34 cellular contexts compared by ENCODE assay signal in genomic region chr1:115888976-115889375, GRCh38. TPM values are rescaled to one million over a fixed set of nuclear protein-coding genes. Genes with fewer than 3 reads are reported as not detected.
"Had no signal": no experiment of that assay in that cellular context is flagged by ENCODE, and none has a peak within 500 bp of the region (broad histone marks: within the 10 kb centered on the region; RNA-seq: fewer than 3 reads in every experiment).

No MANE protein-coding gene starts in this region.

- H3K79me2 ChIP-seq: parathyroid adenoma had no signal

- H3K36me3 Mint-ChIP-seq: natural killer cell; neural progenitor cell; stimulated activated memory B cell treated with anti-CD40 and anti-IgM and Interleukin-4, amounts not matched to agents 10 μg/mL and 1 μg/mL and 100 μg/mL, for 72 hours; type B pancreatic cell had no signal

- H3K9me3 Mint-ChIP-seq: natural killer cell; nephron; neural progenitor cell; stimulated activated memory B cell treated with anti-CD40 and anti-IgM and Interleukin-4, amounts not matched to agents 10 μg/mL and 1 μg/mL and 100 μg/mL, for 72 hours; stimulated activated naive CD8-positive, alpha-beta T cell treated with anti-CD3 and anti-CD28 coated beads, Interleukin-15, amount 100 ng/mL, for 72 hours had no signal

- H3K9me3 ChIP-seq: ovary, psoas muscle, right lobe of liver, sigmoid colon, spleen, suprapubic skin, testis, tibial artery, transverse colon, upper lobe of right lung, uterus had no signal

- H3K27ac ChIP-seq: neural progenitor cell, ovary, parathyroid adenoma, psoas muscle, right lobe of liver, sigmoid colon, spleen, suprapubic skin, testis, tibial artery, transverse colon, upper lobe of right lung, uterus had no signal

- H3K4me2 ChIP-seq: neural progenitor cell, smooth muscle cell had no signal

- H3K4me1 Mint-ChIP-seq: natural killer cell; nephron; neural progenitor cell; stimulated activated memory B cell treated with anti-CD40 and anti-IgM and Interleukin-4, amounts not matched to agents 10 μg/mL and 1 μg/mL and 100 μg/mL, for 72 hours; stimulated activated naive CD8-positive, alpha-beta T cell treated with anti-CD3 and anti-CD28 coated beads, Interleukin-15, amount 100 ng/mL, for 72 hours had no signal

- H2AFZ ChIP-seq: neural progenitor cell, parathyroid adenoma had no signal

- H3K27me3 ChIP-seq: neural progenitor cell, ovary, right lobe of liver, sigmoid colon, suprapubic skin, testis, tibial artery, transverse colon, upper lobe of right lung, uterus had no signal

- H3K4me3 ChIP-seq: neural progenitor cell, ovary, psoas muscle, right lobe of liver, sigmoid colon, smooth muscle cell, spleen, suprapubic skin, testis, tibial artery, transverse colon, upper lobe of right lung, uterus had no signal

- H3K27me3 Mint-ChIP-seq: progenitor cell of endocrine pancreas; stimulated activated memory B cell treated with anti-CD40 and anti-IgM and Interleukin-4, amounts not matched to agents 10 μg/mL and 1 μg/mL and 100 μg/mL, for 72 hours had no signal

- H3K4me3 Mint-ChIP-seq: natural killer cell; nephron; neural progenitor cell; stimulated activated memory B cell treated with anti-CD40 and anti-IgM and Interleukin-4, amounts not matched to agents 10 μg/mL and 1 μg/mL and 100 μg/mL, for 72 hours; stimulated activated naive CD8-positive, alpha-beta T cell treated with anti-CD3 and anti-CD28 coated beads, Interleukin-15, amount 100 ng/mL, for 72 hours; type B pancreatic cell had no signal

- ATAC-seq: natural killer cell; psoas muscle; right cardiac atrium; right lobe of liver; stimulated activated memory B cell treated with anti-CD40 and anti-IgM and Interleukin-4, amounts not matched to agents 10 μg/mL and 1 μg/mL and 100 μg/mL, for 72 hours; stimulated activated naive CD8-positive, alpha-beta T cell treated with anti-CD3 and anti-CD28 coated beads, Interleukin-15, Interleukin-2, amounts not matched to agents 100 U/mL and 50 U/mL, for 24 hours; upper lobe of right lung had no signal

- H3K36me3 ChIP-seq: neural progenitor cell, ovary, right lobe of liver, sigmoid colon, spleen, suprapubic skin, tibial artery, transverse colon, upper lobe of right lung, uterus had no signal

- H3K4me1 ChIP-seq: neural progenitor cell, parathyroid adenoma, psoas muscle, right lobe of liver, sigmoid colon, spleen, suprapubic skin, testis, tibial artery, transverse colon, upper lobe of right lung, uterus had no signal

- DNase-seq: natural killer cell; occipital lobe; ovary; posterior cingulate gyrus; psoas muscle; right cardiac atrium; right lobe of liver; sigmoid colon; spleen; stimulated activated CD4-positive, alpha-beta T cell treated with anti-CD3 and anti-CD28 coated beads, Interleukin-12 subunit alpha, Interleukin-12 subunit beta, amount 100 ng/mL, for 4 hours; stimulated activated CD4-positive, alpha-beta T cell treated with anti-CD3 and anti-CD28 coated beads, Interleukin-1b, Interleukin-23, amount 100 ng/mL, for 48 hours; stimulated activated CD4-positive, alpha-beta T cell treated with anti-CD3 and anti-CD28 coated beads, Interleukin-4, amount 100 ng/mL, for 1 hour; stimulated activated CD4-positive, alpha-beta T cell treated with anti-CD3 and anti-CD28 coated beads, Interleukin-4, amount 100 ng/mL, for 4 hours; stimulated activated CD8-positive, alpha-beta memory T cell treated with anti-CD3 and anti-CD28 coated beads, Interleukin-4, amount 100 ng/mL, for 48 hours; stimulated activated naive CD4-positive, alpha-beta T cell; stimulated activated naive CD8-positive, alpha-beta T cell treated with anti-CD3 and anti-CD28 coated beads, Interleukin-15, amount 100 ng/mL, for 72 hours; stimulated activated naive CD8-positive, alpha-beta T cell treated with anti-CD3 and anti-CD28 coated beads, Interleukin-15, Interleukin-2, amounts not matched to agents 100 U/mL and 50 U/mL, for 24 hours; substantia nigra; testis; tibial artery; transverse colon; upper lobe of right lung; uterus had no signal

- H3K27ac Mint-ChIP-seq: natural killer cell; nephron; neural progenitor cell; progenitor cell of endocrine pancreas; stimulated activated memory B cell treated with anti-CD40 and anti-IgM and Interleukin-4, amounts not matched to agents 10 μg/mL and 1 μg/mL and 100 μg/mL, for 72 hours; stimulated activated naive CD8-positive, alpha-beta T cell treated with anti-CD3 and anti-CD28 coated beads, Interleukin-15, amount 100 ng/mL, for 72 hours; type B pancreatic cell had no signal

RNA-seq across cellular contexts. Expression of gene NHLH2, which starts 48.0 kb away (rescaled TPM):
- total RNA-seq: natural killer cell, osteoblast, ovary, psoas muscle, right cardiac atrium, right lobe of liver, skeletal muscle tissue, spleen, transverse colon, urinary bladder, uterus had no signal
- polyA plus RNA-seq: ovary, psoas muscle, right cardiac atrium, sigmoid colon, spleen, urinary bladder had no signal
